In genomic region chr2:24830351-24830750, GRCh38 we compare ENCODE assay signal across 1 cellular context.
TF ChIP-seq lines count a peak whose summit lies in the region.

No MANE protein-coding gene starts in this region.

TF ChIP-seq in SK-N-SH treated with all-trans-retinoic acid at 6 μM for 48 hours, 23 proteins besides CTCF, POLR2A, EP300 and RAD21 (continued from another document):
- TF ChIP-seq TSHZ2 (CRISPR knock-in tag; IDR thresholded peaks at IDR 0.05): no peak
- TF ChIP-seq POU6F1 (CRISPR knock-in tag; IDR thresholded peaks at IDR 0.05; ENCODE audit: borderline replicate concordance, low read depth): no peak
- no peak for TF ChIP-seq ARNTL (CRISPR knock-in tag; IDR thresholded peaks at IDR 0.05; ENCODE audit: borderline replicate concordance, low read depth)
- TF ChIP-seq CREB5 (CRISPR knock-in tag; IDR thresholded peaks at IDR 0.05; ENCODE audit: low read depth): no peak
- no peak for TF ChIP-seq TCF4 (CRISPR knock-in tag; IDR thresholded peaks at IDR 0.05; ENCODE audit: borderline replicate concordance)
- no peak for TF ChIP-seq GLIS3 (CRISPR knock-in tag; IDR thresholded peaks at IDR 0.05)
- no peak for TF ChIP-seq ISL1 (CRISPR knock-in tag; IDR thresholded peaks at IDR 0.05)
TF ChIP-seq in SK-N-SH treated with all-trans-retinoic acid at 6 μM for 48 hours: peak in this region for 0.
